ENCODE assay signal across 10 cellular contexts in the genomic region with DNA sequence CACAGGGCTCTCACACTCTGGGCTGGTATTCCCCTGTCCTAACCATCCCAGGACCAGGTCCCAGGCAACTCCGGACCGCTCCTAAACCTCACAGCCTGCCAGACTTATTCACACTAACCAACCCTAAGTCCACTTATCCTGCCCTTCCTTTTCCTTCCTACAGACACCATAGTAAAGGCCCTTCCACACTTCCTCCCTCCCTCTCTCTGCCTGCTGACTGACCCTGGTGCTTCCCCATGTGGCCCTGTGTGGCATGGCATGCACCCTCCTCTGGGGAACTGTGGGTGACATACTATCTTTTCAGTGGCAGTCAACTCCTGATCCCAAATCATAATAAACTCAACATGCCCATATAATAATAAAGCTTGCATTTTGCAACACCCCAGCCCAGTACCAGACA.
DNase-seq lines count a peak whose midpoint lies in the region; ATAC-seq and TF ChIP-seq lines count a peak whose summit lies in the region.
"Had no signal": no experiment of that assay in that cellular context is flagged by ENCODE, and none has a peak within 500 bp of the region (broad histone marks: within the 10 kb centered on the region; RNA-seq: fewer than 3 reads in every experiment).

No MANE protein-coding gene starts in this region.

- TF ChIP-seq POLR2A in transverse colon (IDR thresholded peaks at IDR 0.05) = no peak
- TF ChIP-seq POLR2A in spleen (IDR thresholded peaks at IDR 0.05) = no peak

- H3K79me2 ChIP-seq in OCI-LY3 (ENCODE audit: low read length) = no peaks in the 10 kb centered on the region

- peak; percentile 67 for ATAC-seq in GM21723 (IDR thresholded peaks at IDR 0.05; ENCODE audit: unreplicated experiment)

- no peaks in the 10 kb centered on the region for H3K36me3 ChIP-seq in OCI-LY3 (replicated peaks; ENCODE audit: low read depth, low read length)
- no peaks in the 10 kb centered on the region for H3K36me3 ChIP-seq in transverse colon
- H3K36me3 ChIP-seq in spleen = no peaks in the 10 kb centered on the region

- H3K9me3 ChIP-seq in OCI-LY3 (ENCODE audit: insufficient read depth, low read length) (no peaks in the 10 kb centered on the region), transverse colon (no peaks in the 10 kb centered on the region), spleen (no peaks in the 10 kb centered on the region)

- H3K27ac ChIP-seq in OCI-LY3 (ENCODE audit: low read length) (no peak overlapping the region), transverse colon (no peak overlapping the region), spleen (no peak overlapping the region)

- TF ChIP-seq CTCF in GM12865 (IDR thresholded peaks at IDR 0.05; ENCODE audit: insufficient read depth, low read depth, low read length, missing control alignments) = peak; percentile 52
- TF ChIP-seq CTCF in OCI-LY3 (IDR thresholded peaks at IDR 0.05; ENCODE audit: low read depth, low read length) = peak; percentile 49
- no peak for TF ChIP-seq CTCF in transverse colon (IDR thresholded peaks at IDR 0.05)
- TF ChIP-seq CTCF in spleen (IDR thresholded peaks at IDR 0.05 in 8 of 11, conservative IDR thresholded peaks at IDR 0.05 in 3 of 11) = no peak

- DNase-seq in GM12865 (ENCODE audit: low read depth) (no peak), kidney tubule cell (ENCODE audit: low spot score) (peak; percentile 2), transverse colon (no peak), middle frontal gyrus (ENCODE audit: extremely low spot score, low spot score) (no peak), spleen (no peak)
- no peak for DNase-seq in activated naive CD4-positive, alpha-beta T cell treated with Interleukin-2 at 50 U/mL for 16 hours
- DNase-seq: activated B cell treated with CpG ODN at 0.5 μM for 24 hours, NCI-H526 had no signal

- no peak overlapping the region for H3K9ac ChIP-seq in OCI-LY3 (ENCODE audit: low read length)

- in situ Hi-C loops in transverse colon (cut with MboI; ENCODE audit: low pct_ligation_motif_present in 1 of 4, low pct_unique_long_range_greater_than_20kb in 1 of 4, low sequenced_read_pairs in 3 of 4) = no loop called here

- TF ChIP-seq EP300 in transverse colon (IDR thresholded peaks at IDR 0.05; ENCODE audit: low read depth) = no peak

- no peak overlapping the region for H3K4me3 ChIP-seq in GM12865 (ENCODE audit: low read depth, low read length)
- no peak overlapping the region for H3K4me3 ChIP-seq in OCI-LY3 (ENCODE audit: low read length)
- H3K4me3 ChIP-seq in transverse colon = no peak overlapping the region
- H3K4me3 ChIP-seq in spleen = no peak overlapping the region

- no peak overlapping the region for H3K4me2 ChIP-seq in OCI-LY3 (ENCODE audit: low read length)

- H3K27me3 ChIP-seq in OCI-LY3 (ENCODE audit: low read depth, low read length) (peaks cover 11% of the 10 kb centered on the region), transverse colon (no peaks in the 10 kb centered on the region), spleen (replicated peaks in 1 of 7) (no peaks in the 10 kb centered on the region)

- H2AFZ ChIP-seq in OCI-LY3 (ENCODE audit: low read depth, low read length) = no peak overlapping the region

- no peaks in the 10 kb centered on the region for H3K4me1 ChIP-seq in OCI-LY3 (ENCODE audit: low read length)
- no peaks in the 10 kb centered on the region for H3K4me1 ChIP-seq in transverse colon
- H3K4me1 ChIP-seq in spleen = no peaks in the 10 kb centered on the region

- H4K20me1 ChIP-seq in OCI-LY3 (ENCODE audit: insufficient read depth, low read length) = no peaks in the 10 kb centered on the region

- intact Hi-C loops in transverse colon (cut with DNase I; ENCODE audit: low total_unique reads) = no loop called here
- intact Hi-C loops in spleen (cut with DNase I; ENCODE audit: low total_unique reads) = no loop called here

- 95% methylated on average over 2 of the region's 2 CpGs for WGBS in transverse colon (ENCODE audit: low coverage in 1 of 2), 2 donors
- 91 to 96% (median 93%) methylated on average over 2 of the region's 2 CpGs for WGBS in spleen, 5 donors

Comparison
In these comparisons a context has a peak if more than half of its experiments do, and no peak if none do; other contexts are left out.
1. CTCF ChIP-seq: peak in GM12865 (single experiment) and OCI-LY3 (single experiment); none in transverse colon (0 of 5) and spleen (0 of 11).